Comparison of ENCODE assay signal across 8 cellular contexts in genomic region chrX:110520652-110521051, GRCh38.
DNase-seq lines count a peak whose midpoint lies in the region; ATAC-seq, FAIRE-seq and TF ChIP-seq lines count a peak whose summit lies in the region.
"Not testable (repeated sequence)": the region's sequence is repeated elsewhere in the genome, so short reads cannot be mapped to it uniquely, and the experiment has no call there.

No MANE protein-coding gene starts in this region.

- CTCF ChIA-PET in A549 (lab: Yijun Ruan, JAX); K562 (lab: Yijun Ruan, JAX; ENCODE audit: low intra/inter-chr PET ratio): not testable (repeated sequence)

- not testable (repeated sequence) for H4K5ac ChIP-seq in H9 (ENCODE audit: insufficient read length, low read depth, low read length)

- H3K4me2 ChIP-seq in A549; H9 (ENCODE audit: insufficient read depth, insufficient read length, low read length); K562 (ENCODE audit: insufficient read depth, low read length); neural cell (ENCODE audit: low read length): not testable (repeated sequence)

- TF ChIP-seq RAD21 in A549 (conservative IDR thresholded peaks at IDR 0.05 in 1 of 2, IDR thresholded peaks at IDR 0.05 in 1 of 2); K562 (CRISPR knock-in tag; conservative IDR thresholded peaks at IDR 0.05 in 1 of 2, IDR thresholded peaks at IDR 0.05 in 1 of 2); neural cell (conservative IDR thresholded peaks at IDR 0.05): not testable (repeated sequence)

- H3K27ac ChIP-seq in A549; H9 (ENCODE audit: insufficient read length, low read depth, low read length); HUES64 (ENCODE audit: low read depth, low read length); K562 (ENCODE audit: extremely low read depth, low read depth, low read length); endodermal cell (ENCODE audit: low read depth, low read length); iPS-20b (ENCODE audit: low read length): not testable (repeated sequence)
- H3K27ac ChIP-seq in neural cell (ENCODE audit: low read length): peak overlapping the region; percentile 71

- H3K23ac ChIP-seq in H9 (ENCODE audit: insufficient read length, low read depth, low read length): not testable (repeated sequence)

- H3K18ac ChIP-seq in H9 (ENCODE audit: insufficient read length, low read depth, low read length): not testable (repeated sequence)

- TF ChIP-seq EP300 in A549 (IDR thresholded peaks at IDR 0.05); K562 (IDR thresholded peaks at IDR 0.05; ENCODE audit: low read length); neural cell (conservative IDR thresholded peaks at IDR 0.05; ENCODE audit: poor library complexity, severe bottlenecking): not testable (repeated sequence)

- not testable (repeated sequence) for H2AK5ac ChIP-seq in H9 (ENCODE audit: insufficient read length, low read length)

- not testable (repeated sequence) for H2BK20ac ChIP-seq in H9 (ENCODE audit: low read depth, low read length, poor library complexity, severe bottlenecking)

- H3K9me3 Mint-ChIP-seq in H9, endodermal cell: not testable (repeated sequence)

- H3K14ac ChIP-seq in H9 (ENCODE audit: insufficient read depth, low read length): not testable (repeated sequence)

- in situ Hi-C loops in K562 (cut with MboI): not testable (repeated sequence)

- not testable (repeated sequence) for BruUV-seq in K562 (replicated peaks; lab: Mats Ljungman, UMichigan)

- not testable (repeated sequence) for H3K4ac ChIP-seq in H9 (ENCODE audit: low read depth, low read length)

- POLR2A ChIA-PET in A549 (lab: Yijun Ruan, JAX); K562 (lab: Yijun Ruan, JAX): not testable (repeated sequence)

- not testable (repeated sequence) for TF ChIP-seq POLR2A in A549 (IDR thresholded peaks at IDR 0.05; ENCODE audit: low read length); K562 (conservative IDR thresholded peaks at IDR 0.05)

- not testable (repeated sequence) for H3K27me3 ChIP-seq in H9 (ENCODE audit: insufficient read depth, low read length); HUES64 (ENCODE audit: insufficient read depth, low read length); K562 (ENCODE audit: control insufficient read depth in 2 of 2, insufficient read depth in 2 of 2, low read length in 2 of 2); endodermal cell (ENCODE audit: control insufficient read depth, insufficient read depth, low read length, poor library complexity, severe bottlenecking); iPS-20b (ENCODE audit: insufficient read depth, low read length); neural cell (ENCODE audit: insufficient read depth, low read depth, low read length)

- not testable (repeated sequence) for H4K20me1 ChIP-seq in H9 (ENCODE audit: control insufficient read depth, insufficient read depth, insufficient read length); K562 (replicated peaks; ENCODE audit: control insufficient read depth, insufficient read depth, low read length); neural cell (ENCODE audit: insufficient read depth)

- ATAC-seq in A549, K562: not testable (repeated sequence)

- WGBS in A549 (ENCODE audit: missing lambda C conversion rate): 37% methylated on average over 10 of the region's 13 CpGs
- no CpG with 5 or more reads among the region's 13 CpGs for WGBS in H9 (ENCODE audit: extremely low coverage, insufficient read length, low lambda C conversion rate)
- WGBS in HUES64: 32% methylated on average over 6 of the region's 13 CpGs
- 2% methylated on average over 6 of the region's 13 CpGs for WGBS in K562 (ENCODE audit: insufficient coverage, low coverage, missing lambda C conversion rate)
- 40 to 77% methylated on average over 1 to 4 of the region's 13 CpGs for WGBS in endodermal cell (ENCODE audit: insufficient coverage in 1 of 2, insufficient read length in 1 of 2), 2 experiments

- H3K9ac ChIP-seq in H9 (ENCODE audit: extremely low read depth, insufficient read length, low read length); HUES64 (ENCODE audit: low read depth, low read length); K562 (ENCODE audit: insufficient read depth in 1 of 2, low read depth in 2 of 2, low read length in 2 of 2); endodermal cell (ENCODE audit: extremely low read depth, low read length, poor library complexity, severe bottlenecking); iPS-20b (ENCODE audit: low read depth, low read length); neural cell (ENCODE audit: low read length): not testable (repeated sequence)

- H2AFZ ChIP-seq in H9 (ENCODE audit: low read length): peak overlapping the region; percentile 26
- H2AFZ ChIP-seq in K562 (ENCODE audit: low read depth, low read length); neural cell (ENCODE audit: low read depth, low read length): not testable (repeated sequence)

- H4K8ac ChIP-seq in H9 (replicated peaks; ENCODE audit: insufficient read length, low read depth, low read length): not testable (repeated sequence)

- not testable (repeated sequence) for H3K36me3 Mint-ChIP-seq in H9 (ENCODE audit: insufficient read depth in 1 of 3, low read depth in 3 of 3); endodermal cell (ENCODE audit: low read depth)

- H3T11ph ChIP-seq in H9 (ENCODE audit: low read length): not testable (repeated sequence)

- H3F3A ChIP-seq in neural cell (ENCODE audit: insufficient read depth, low read length, poor library complexity, severe bottlenecking): not testable (repeated sequence)

- H3K9me3 ChIP-seq in A549; H9 (ENCODE audit: control insufficient read depth, low read depth, low read length); HUES64 (ENCODE audit: insufficient read depth, low read depth, low read length); K562 (replicated peaks; ENCODE audit: control insufficient read depth, insufficient read depth, low read depth, low read length); endodermal cell (ENCODE audit: control insufficient read depth, low read length); iPS-20b (ENCODE audit: insufficient read depth, low read depth, low read length); neural cell (ENCODE audit: low read length): not testable (repeated sequence)

- H3K4me3 ChIP-seq in A549; K562; endodermal cell (ENCODE audit: low read length); neural cell (ENCODE audit: low read length): not testable (repeated sequence)
- H3K4me3 ChIP-seq in HUES64 (ENCODE audit: low read length) (0 out of 2 replicates have a peak overlapping the region, but pooled peaks have one; percentile 30), iPS-20b (ENCODE audit: low read length) (peak overlapping the region; percentile 51; the same call in 1 of the 2 replicates)

- H3K4me1 ChIP-seq in A549; H9 (ENCODE audit: insufficient read depth, low read length); HUES64 (ENCODE audit: insufficient read depth, low read length); K562 (replicated peaks in 1 of 2; ENCODE audit: control insufficient read depth in 2 of 2, insufficient read depth in 2 of 2, low read length in 2 of 2); endodermal cell (ENCODE audit: control insufficient read depth, insufficient read depth, low read length); iPS-20b (ENCODE audit: insufficient read depth, low read length): not testable (repeated sequence)

- H3K9me1 ChIP-seq in K562 (ENCODE audit: control insufficient read depth, insufficient read depth, low read length): not testable (repeated sequence)

- not testable (repeated sequence) for TF ChIP-seq CTCF in A549 (IDR thresholded peaks at IDR 0.05); H9 (conservative IDR thresholded peaks at IDR 0.05); K562 (IDR thresholded peaks at IDR 0.05 in 2 of 3, conservative IDR thresholded peaks at IDR 0.05 in 1 of 3; ENCODE audit: insufficient read depth in 2 of 3, low read depth in 1 of 3, low read length in 3 of 3); endodermal cell (conservative IDR thresholded peaks at IDR 0.05); neural cell (IDR thresholded peaks at IDR 0.05; ENCODE audit: poor library complexity, severe bottlenecking)

- not testable (repeated sequence) for H3K36me3 ChIP-seq in HUES64 (ENCODE audit: insufficient read depth, low read length); K562 (ENCODE audit: control insufficient read depth, insufficient read depth, low read length); endodermal cell (ENCODE audit: control insufficient read depth, insufficient read depth, low read length); iPS-20b (ENCODE audit: insufficient read depth, low read depth, low read length); neural cell (ENCODE audit: insufficient read depth, low read length)

- not testable (repeated sequence) for H2BK15ac ChIP-seq in H9 (ENCODE audit: low read depth, low read length)

- not testable (repeated sequence) for H3K27me3 Mint-ChIP-seq in H9 (ENCODE audit: low read depth); endodermal cell (ENCODE audit: insufficient read depth)

- peaks cover 16 to 21% of the 10 kb centered on the region in 2 experiments for H3K4me1 Mint-ChIP-seq in H9
- not testable (repeated sequence) for H3K4me1 Mint-ChIP-seq in endodermal cell

- not testable (repeated sequence) for H2BK5ac ChIP-seq in H9 (ENCODE audit: insufficient read length, low read length)

- not testable (repeated sequence) for H4K91ac ChIP-seq in H9 (ENCODE audit: insufficient read length, low read depth, low read length)

- not testable (repeated sequence) for DNase-seq in A549 (ENCODE audit: low read depth in 1 of 2, low spot score in 1 of 2); GM19239 (ENCODE audit: insufficient read length, low spot score); H9; K562 (ENCODE audit: extremely low read depth in 1 of 4, low spot score in 3 of 4); endodermal cell

- not testable (repeated sequence) for H2BK12ac ChIP-seq in H9 (ENCODE audit: insufficient read length, low read depth, low read length)

- not testable (repeated sequence) for H3K79me1 ChIP-seq in H9 (ENCODE audit: insufficient read depth, low read depth, low read length, poor library complexity, severe bottlenecking)

- H3K27ac Mint-ChIP-seq in H9: peak overlapping the region in 2 of 3 experiments; percentile 25 to 88; a peak in 2 of 7 replicates
- H3K27ac Mint-ChIP-seq in endodermal cell: not testable (repeated sequence)

- not testable (repeated sequence) for H3K79me2 ChIP-seq in H9 (ENCODE audit: insufficient read depth, low read length); K562 (ENCODE audit: control insufficient read depth, insufficient read depth, low read length); neural cell (replicated peaks; ENCODE audit: insufficient read depth, low read length)

- intact Hi-C loops in K562 (cut with micrococcal nuclease): not testable (repeated sequence)

- not testable (repeated sequence) for H3K4me3 Mint-ChIP-seq in H9
- H3K4me3 Mint-ChIP-seq in endodermal cell: peak overlapping the region; percentile 36

- FAIRE-seq in A549 (lab: Jason Lieb, UNC): peak; percentile 18
- FAIRE-seq in GM19239 (lab: Jason Lieb, UNC): peak; percentile 18
- FAIRE-seq in K562 (lab: Jason Lieb, UNC): peak; percentile 32

- not testable (repeated sequence) for H2BK120ac ChIP-seq in H9 (ENCODE audit: low read depth, low read length, poor library complexity, severe bottlenecking)

- not testable (repeated sequence) for H3K23me2 ChIP-seq in H9 (ENCODE audit: insufficient read length, low read depth, low read length, poor library complexity, severe bottlenecking)

- not testable (repeated sequence) for H3K56ac ChIP-seq in H9 (ENCODE audit: insufficient read length, low read depth, low read length)

- H3K9me2 ChIP-seq in neural cell (ENCODE audit: insufficient read depth, low read length): not testable (repeated sequence)
